In the genomic region with DNA sequence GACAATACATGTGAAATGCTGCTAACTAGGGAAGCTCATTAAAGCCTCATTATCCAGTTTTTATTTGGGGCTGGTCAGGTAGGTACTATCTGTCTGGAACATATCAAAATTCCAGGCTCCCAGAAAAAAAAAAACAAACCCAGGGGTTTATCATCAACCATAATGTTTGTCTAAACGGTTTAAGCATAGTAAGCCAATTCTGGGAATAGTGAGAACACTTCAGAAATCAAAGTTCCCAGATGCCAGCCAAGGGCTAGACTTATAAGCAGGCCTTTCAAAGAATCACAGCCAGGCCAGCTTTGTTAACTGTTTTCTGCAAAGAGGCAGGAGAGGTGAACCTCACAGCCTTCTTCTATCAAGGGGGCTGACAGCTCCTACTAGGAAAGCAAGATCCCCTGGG, we compare ENCODE assay signal across 19 cellular contexts. TPM values are rescaled to one million over a fixed set of nuclear protein-coding genes. Genes with fewer than 3 reads are reported as not detected.
"Had no signal": no experiment of that assay in that cellular context is flagged by ENCODE, and none has a peak within 500 bp of the region (broad histone marks: within the 10 kb centered on the region; RNA-seq: fewer than 3 reads in every experiment).

No MANE protein-coding gene starts in this region.

- H3K27me3 Mint-ChIP-seq: activated B cell treated with CpG ODN at 0.5 μM for 24 hours; activated CD4-positive, alpha-beta memory T cell treated with anti-CD3 and anti-CD28 coated beads, Interleukin-2, amount 10 ng/mL, durations not matched to agents 7 days and 5 days; activated CD8-positive, alpha-beta memory T cell treated with anti-CD3 and anti-CD28 coated beads, Interleukin-2, amount 10 ng/mL, durations not matched to agents 7 days and 5 days; activated naive CD8-positive, alpha-beta T cell treated with anti-CD3 and anti-CD28 coated beads for 36 hours had no signal

- H3K9me3 Mint-ChIP-seq: activated B cell treated with CpG ODN at 0.5 μM for 24 hours; activated CD4-positive, alpha-beta memory T cell treated with anti-CD3 and anti-CD28 coated beads, Interleukin-2, amount 10 ng/mL, durations not matched to agents 7 days and 5 days; activated naive CD8-positive, alpha-beta T cell treated with anti-CD3 and anti-CD28 coated beads for 36 hours; natural killer cell had no signal

- H3K27me3 ChIP-seq: colonic mucosa, gastroesophageal sphincter, heart left ventricle, pancreas, sigmoid colon, upper lobe of right lung had no signal

- H3K4me3 ChIP-seq: colonic mucosa, gastroesophageal sphincter, heart left ventricle, pancreas, sigmoid colon, upper lobe of right lung had no signal

- ATAC-seq: activated CD8-positive, alpha-beta memory T cell treated with anti-CD3 and anti-CD28 coated beads, Interleukin-2, amount 10 ng/mL, durations not matched to agents 7 days and 5 days; gastroesophageal sphincter; heart left ventricle; natural killer cell; pancreas; upper lobe of right lung had no signal

- H3K4me3 Mint-ChIP-seq: activated B cell treated with CpG ODN at 0.5 μM for 24 hours; activated CD4-positive, alpha-beta memory T cell treated with anti-CD3 and anti-CD28 coated beads, Interleukin-2, amount 10 ng/mL, durations not matched to agents 7 days and 5 days; activated CD8-positive, alpha-beta memory T cell treated with anti-CD3 and anti-CD28 coated beads, Interleukin-2, amount 10 ng/mL, durations not matched to agents 7 days and 5 days; activated naive CD8-positive, alpha-beta T cell treated with anti-CD3 and anti-CD28 coated beads for 36 hours had no signal

- H3K36me3 ChIP-seq: colonic mucosa had no signal

- H3K9me3 ChIP-seq: colonic mucosa, gastroesophageal sphincter, heart left ventricle, pancreas, sigmoid colon, upper lobe of right lung had no signal

- H3K27ac Mint-ChIP-seq: activated B cell treated with CpG ODN at 0.5 μM for 24 hours; activated CD4-positive, alpha-beta memory T cell treated with anti-CD3 and anti-CD28 coated beads, Interleukin-2, amount 10 ng/mL, durations not matched to agents 7 days and 5 days; activated CD8-positive, alpha-beta memory T cell treated with anti-CD3 and anti-CD28 coated beads, Interleukin-2, amount 10 ng/mL, durations not matched to agents 7 days and 5 days had no signal

- DNase-seq: activated B cell treated with CpG ODN at 0.5 μM for 24 hours; activated CD4-positive, alpha-beta memory T cell treated with anti-CD3 and anti-CD28 coated beads, Interleukin-2, amount 10 ng/mL, durations not matched to agents 7 days and 5 days; activated CD4-positive, alpha-beta T cell treated with anti-CD3 and anti-CD28 coated beads for 48 hours; activated CD8-positive, alpha-beta memory T cell treated with anti-CD3 and anti-CD28 coated beads, Interleukin-2, amount 10 ng/mL, durations not matched to agents 7 days and 5 days; activated naive CD4-positive, alpha-beta T cell; activated naive CD8-positive, alpha-beta T cell treated with anti-CD3 and anti-CD28 coated beads for 36 hours; caudate nucleus; colonic mucosa; heart left ventricle; natural killer cell; pancreas; sigmoid colon; stimulated activated naive CD4-positive, alpha-beta T cell; T-helper 9 cell; upper lobe of right lung had no signal

- H3K4me1 ChIP-seq: colonic mucosa, pancreas, sigmoid colon, upper lobe of right lung had no signal

- H3K27ac ChIP-seq: colonic mucosa, gastroesophageal sphincter, heart left ventricle, pancreas, sigmoid colon, upper lobe of right lung had no signal

RNA-seq across cellular contexts. Expression of gene HSFX3, which starts 52.7 kb away (rescaled TPM):
- total RNA-seq: activated B cell treated with CpG ODN at 0.5 μM for 24 hours; activated CD4-positive, alpha-beta memory T cell treated with anti-CD3 and anti-CD28 coated beads, Interleukin-2, amount 10 ng/mL, durations not matched to agents 7 days and 5 days; activated naive CD8-positive, alpha-beta T cell treated with anti-CD3 and anti-CD28 coated beads for 36 hours; colonic mucosa; gastroesophageal sphincter; liver; mesenteric fat pad; natural killer cell; pancreas; sigmoid colon; upper lobe of right lung had no signal
- polyA plus RNA-seq: esophagus, liver, pancreas, sigmoid colon had no signal
